Comparison of ENCODE assay signal across 9 cellular contexts in the genomic region with DNA sequence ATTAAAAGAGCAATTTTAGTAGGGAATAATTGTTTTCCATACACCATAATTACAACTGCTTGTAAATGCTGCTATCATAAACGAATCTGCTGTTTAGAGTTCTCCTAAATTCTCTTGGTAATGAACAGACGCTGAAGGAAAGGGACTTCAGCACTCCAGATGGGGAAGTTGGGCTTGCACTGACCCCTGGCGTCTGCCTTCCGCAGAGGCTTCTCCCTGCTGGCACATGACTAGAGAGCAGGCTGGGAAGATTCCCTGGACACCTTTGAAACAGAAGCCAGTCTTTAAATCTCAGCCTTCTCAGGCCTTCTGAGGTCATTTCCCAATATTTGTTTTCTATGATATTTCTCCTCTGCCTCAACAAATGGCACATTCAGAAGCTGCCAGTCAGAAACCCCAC.
A peak's percentile ranks its signal among the peaks of the same experiment; 100 is the strongest.
DNase-seq lines count a peak whose midpoint lies in the region; ATAC-seq and TF ChIP-seq lines count a peak whose summit lies in the region.
"Had no signal": no experiment of that assay in that cellular context is flagged by ENCODE, and none has a peak within 500 bp of the region (broad histone marks: within the 10 kb centered on the region; RNA-seq: fewer than 3 reads in every experiment).

No MANE protein-coding gene starts in this region.

- no peak overlapping the region for H3K27ac ChIP-seq in left ventricle myocardium inferior (replicated peaks)

- no peak for ATAC-seq in activated naive CD8-positive, alpha-beta T cell treated with anti-CD3 and anti-CD28 coated beads, Interleukin-2, amount 50 U/mL, for 24 hours
- ATAC-seq in HG03342 (IDR thresholded peaks at IDR 0.05; ENCODE audit: unreplicated experiment) (no peak), HG02884 (IDR thresholded peaks at IDR 0.05; ENCODE audit: unreplicated experiment) (no peak)
- ATAC-seq: T-cell had no signal

- H3K9me3 Mint-ChIP-seq in activated naive CD8-positive, alpha-beta T cell treated with anti-CD3 and anti-CD28 coated beads, Interleukin-2, amount 50 U/mL, for 24 hours = no peaks in the 10 kb centered on the region
- H3K9me3 Mint-ChIP-seq: T-cell had no signal

- H3K36me3 ChIP-seq in left ventricle myocardium inferior = no peaks in the 10 kb centered on the region

- no peak overlapping the region for H3K27ac Mint-ChIP-seq in activated naive CD8-positive, alpha-beta T cell treated with anti-CD3 and anti-CD28 coated beads, Interleukin-2, amount 50 U/mL, for 24 hours
- H3K27ac Mint-ChIP-seq: T-cell had no signal

- DNase-seq in G401 (ENCODE audit: low spot score) (peak; percentile 66), NB4 (ENCODE audit: low read depth) (peak; percentile 59), left ventricle myocardium inferior (peak; percentile 60), retinal pigment epithelial cell (ENCODE audit: low read depth) (no peak), GM19238 (ENCODE audit: insufficient read length, low spot score) (no peak)
- peak; percentile 12 for DNase-seq in activated naive CD8-positive, alpha-beta T cell treated with anti-CD3 and anti-CD28 coated beads, Interleukin-2, amount 50 U/mL, for 24 hours

- no peaks in the 10 kb centered on the region for H3K4me1 ChIP-seq in left ventricle myocardium inferior

- peak; percentile 81 for TF ChIP-seq CTCF in NB4 (IDR thresholded peaks at IDR 0.05; ENCODE audit: low read depth, low read length)
- TF ChIP-seq CTCF in left ventricle myocardium inferior (IDR thresholded peaks at IDR 0.05; ENCODE audit: borderline replicate concordance) = peak; percentile 80
- TF ChIP-seq CTCF in retinal pigment epithelial cell (conservative IDR thresholded peaks at IDR 0.05; ENCODE audit: low read depth, low read length) = peak; percentile 65

- H3K4me3 ChIP-seq in NB4 (ENCODE audit: low read depth, low read length) (no peak overlapping the region), left ventricle myocardium inferior (no peak overlapping the region), retinal pigment epithelial cell (ENCODE audit: low read length) (no peak overlapping the region)

- intact Hi-C loops in left ventricle myocardium inferior (cut with micrococcal nuclease) = no loop called here

- H3K4me1 Mint-ChIP-seq in activated naive CD8-positive, alpha-beta T cell treated with anti-CD3 and anti-CD28 coated beads, Interleukin-2, amount 50 U/mL, for 24 hours = no peaks in the 10 kb centered on the region
- H3K4me1 Mint-ChIP-seq: T-cell had no signal

- H3K27me3 Mint-ChIP-seq in activated naive CD8-positive, alpha-beta T cell treated with anti-CD3 and anti-CD28 coated beads, Interleukin-2, amount 50 U/mL, for 24 hours = peaks cover 10% of the 10 kb centered on the region

- H3K4me3 Mint-ChIP-seq in activated naive CD8-positive, alpha-beta T cell treated with anti-CD3 and anti-CD28 coated beads, Interleukin-2, amount 50 U/mL, for 24 hours = no peak overlapping the region
- H3K4me3 Mint-ChIP-seq: T-cell had no signal

- TF ChIP-seq POLR2A in NB4 (IDR thresholded peaks at IDR 0.05; ENCODE audit: extremely low read depth, insufficient read length) = no peak

- H3K36me3 Mint-ChIP-seq in activated naive CD8-positive, alpha-beta T cell treated with anti-CD3 and anti-CD28 coated beads, Interleukin-2, amount 50 U/mL, for 24 hours (ENCODE audit: low read depth) = no peaks in the 10 kb centered on the region
- H3K36me3 Mint-ChIP-seq: T-cell had no signal

- in situ Hi-C loops in G401 (cut with HindIII; ENCODE audit: low sequenced_read_pairs) = no loop called here

- no peaks in the 10 kb centered on the region for H3K9me3 ChIP-seq in left ventricle myocardium inferior (replicated peaks)

- H3K27me3 ChIP-seq in left ventricle myocardium inferior (ENCODE audit: low read depth) = peaks cover 25% of the 10 kb centered on the region

Comparison
In these comparisons a context has a peak if more than half of its experiments do, and no peak if none do; other contexts are left out.
1. DNase-seq: peak in G401 (single experiment), NB4 (single experiment), activated naive CD8-positive, alpha-beta T cell treated with anti-CD3 and anti-CD28 coated beads, Interleukin-2, amount 50 U/mL, for 24 hours (single experiment) and left ventricle myocardium inferior (single experiment); none in retinal pigment epithelial cell (single experiment) and GM19238 (single experiment).
2. Peak in every context shown above with its lines, with median percentiles within 50 percentile points of each other: CTCF ChIP-seq.